8 cellular contexts compared by ENCODE assay signal in genomic region chr20:1466211-1467081, GRCh38. TPM values are rescaled to one million over a fixed set of nuclear protein-coding genes. Genes with fewer than 3 reads are reported as not detected.
DNase-seq lines count a peak whose midpoint lies in the region; ATAC-seq and TF ChIP-seq lines count a peak whose summit lies in the region.

Gene NSFL1C (minus strand): TSS chr20:1466849. CDS start chr20:1466824, 25 bp downstream.

- no peak for TF ChIP-seq EP300 in ovary (IDR thresholded peaks at IDR 0.05)

- H3K4me3 Mint-ChIP-seq in activated naive CD8-positive, alpha-beta T cell, result peak within 1 kb of the TSS; percentile 91

- H3K9me3 Mint-ChIP-seq in activated naive CD8-positive, alpha-beta T cell (ENCODE audit: low read depth), result no peaks in the 10 kb centered on the region

- peak; percentile 89 for ATAC-seq in HG02610 (IDR thresholded peaks at IDR 0.05; ENCODE audit: unreplicated experiment)

- peak; percentile 89 for DNase-seq in NCI-H1092 treated with DMSO at 0.1 percent for 48 hours (lab: John Stamatoyannopoulos, UW)
- DNase-seq in SKM-1 (lab: John Stamatoyannopoulos, UW; ENCODE audit: unreplicated experiment), result peak; percentile 28
- DNase-seq in head of caudate nucleus, result peak; percentile 83 to 99 (median 96)
- DNase-seq in ovary, result peak; percentile 93 to 97 (median 96)
- DNase-seq in thyroid gland, result peak; percentile 96 to 97

- H3K4me3 ChIP-seq in ovary, result peak within 1 kb of the TSS; percentile 86
- peak within 1 kb of the TSS; percentile 90 to 99 (median 98) for H3K4me3 ChIP-seq in thyroid gland (replicated peaks in 1 of 3)

- peaks cover 5% of the 10 kb centered on the region for H3K36me3 Mint-ChIP-seq in activated naive CD8-positive, alpha-beta T cell

- H3K36me3 ChIP-seq in ovary (no peaks in the 10 kb centered on the region), thyroid gland (no peaks in the 10 kb centered on the region)

- H3K27ac ChIP-seq in ovary (peak within 1 kb of the TSS; percentile 16 to 69), thyroid gland (peak within 1 kb of the TSS; percentile 70 to 89 (median 77))

- peaks cover 1% of the 10 kb centered on the region for H3K27me3 Mint-ChIP-seq in activated naive CD8-positive, alpha-beta T cell

- peaks cover 49% of the 10 kb centered on the region for H3K4me1 Mint-ChIP-seq in activated naive CD8-positive, alpha-beta T cell (ENCODE audit: low read depth)

- peak within 1 kb of the TSS; percentile 87 for H3K27ac Mint-ChIP-seq in activated naive CD8-positive, alpha-beta T cell

- intact Hi-C loops in head of caudate nucleus (cut with DNase I), result loop anchor here (10.0 kb wide), 1 partner anchor 152 kb away; no protein-coding TSS in a partner anchor
- intact Hi-C loops in ovary (cut with DNase I), result loop anchor here in 2 of 4 donors (5.0 kb wide), 3 partner anchors 74 to 349 kb away; partner anchors contain the start of genes FKBP1A (in 1 of the 2) and PSMF1 (in 1 of the 2)
- intact Hi-C loops in thyroid gland (cut with DNase I), result loop anchor here (10.0 kb wide), 1 partner anchor 342 kb away; no protein-coding TSS in a partner anchor

- H3K9me3 ChIP-seq in ovary (no peaks in the 10 kb centered on the region), thyroid gland (no peaks in the 10 kb centered on the region)

- TF ChIP-seq POLR2A in ovary (IDR thresholded peaks at IDR 0.05) (peak; percentile 71), thyroid gland (IDR thresholded peaks at IDR 0.05) (peak in 1 of 2 donors; percentile 69)

- H3K27me3 ChIP-seq in ovary (no peaks in the 10 kb centered on the region), thyroid gland (no peaks in the 10 kb centered on the region)

- H3K4me1 ChIP-seq in ovary (ENCODE audit: insufficient read depth) (peaks cover 10% of the 10 kb centered on the region), thyroid gland (peaks cover 15 to 40% of the 10 kb centered on the region in 2 donors)

- TF ChIP-seq CTCF in GM12801 (IDR thresholded peaks at IDR 0.05; ENCODE audit: extremely low read depth, insufficient read length) (peak; percentile 16), ovary (IDR thresholded peaks at IDR 0.05) (peak; percentile 96 to 99 (median 98)), thyroid gland (IDR thresholded peaks at IDR 0.05) (peak; percentile 45 to 100 (median 99))

- 0 to 1% (median 0%) methylated on average over 51 to 104 of the region's 104 CpGs for whole genome bisulfite sequencing in ovary, 3 donors
- WGBS in thyroid gland, 2 donors, result 0 to 3% methylated on average over 3 to 16 of the region's 104 CpGs

RNA-seq across cellular contexts. Expression of gene NSFL1C, which starts in this region (rescaled TPM):
- total RNA-seq in ovary (10 to 100 TPM; 23.4 to 79.6 (median 63.2) TPM), thyroid gland (10 to 100 TPM; 42.2 to 51.3 (median 48.8) TPM)
- polyA plus RNA-seq in ovary, result 100 to 1,000 TPM in 1 of 2 donors, 10 to 100 TPM in 1; 45.6 to 105 TPM

Comparison
In these comparisons a context has a peak if more than half of its experiments do, and no peak if none do; other contexts are left out.
1. Peak in every context shown above with its lines: DNase-seq, ATAC-seq, H3K4me3 ChIP-seq and H3K27ac ChIP-seq.
2. CTCF ChIP-seq: peak in every context shown above with its lines; median percentile 99 in thyroid gland; 98 in ovary; 16 in GM12801.
3. DNase-seq: peak in every context shown above with its lines; median percentile 96 in thyroid gland; 96 in head of caudate nucleus; 96 in ovary; 89 in NCI-H1092 treated with DMSO at 0.1 percent for 48 hours; 28 in SKM-1.